In the genomic region with DNA sequence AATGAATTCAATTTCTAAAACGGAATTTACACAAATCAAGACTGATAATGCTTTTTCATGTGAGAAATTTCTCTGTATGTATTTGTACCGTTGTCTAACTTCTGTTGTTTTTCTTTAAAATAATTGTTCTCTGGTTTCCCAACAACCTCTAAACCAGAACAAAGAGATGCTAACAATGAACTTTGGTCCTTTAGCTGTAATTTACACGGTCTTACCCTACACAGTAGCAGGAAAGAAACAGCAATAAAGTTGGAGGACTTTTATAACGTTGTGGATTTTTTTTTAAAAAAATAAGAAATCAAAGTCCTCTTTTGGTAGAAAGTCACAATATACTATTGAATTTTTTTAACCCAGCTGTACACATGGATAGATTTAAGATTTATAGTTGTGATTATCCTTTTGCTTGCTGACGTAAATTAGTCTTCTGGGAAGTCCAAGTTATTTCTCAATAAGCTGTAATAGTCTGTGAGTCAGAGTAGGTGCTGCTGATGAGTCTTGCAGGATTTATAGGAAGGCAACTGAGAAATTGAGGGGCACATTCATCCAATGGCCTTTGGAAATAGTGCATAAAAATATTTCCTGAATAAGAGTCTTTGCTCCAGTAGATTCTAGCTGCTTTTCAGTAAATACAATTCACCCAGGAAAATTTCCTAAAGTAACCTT, we compare ENCODE assay signal across 10 cellular contexts.
DNase-seq lines count a peak whose midpoint lies in the region; ATAC-seq and TF ChIP-seq lines count a peak whose summit lies in the region.
"Had no signal": no experiment of that assay in that cellular context is flagged by ENCODE, and none has a peak within 500 bp of the region (broad histone marks: within the 10 kb centered on the region; RNA-seq: fewer than 3 reads in every experiment).

No MANE protein-coding gene starts in this region.

- H3K9me3 Mint-ChIP-seq in progenitor cell of endocrine pancreas (ENCODE audit: low read depth), result no peaks in the 10 kb centered on the region

- H3K79me2 ChIP-seq in ACC112 (ENCODE audit: control insufficient read depth, insufficient read depth, low read length, unreplicated experiment), result no peaks in the 10 kb centered on the region

- H3K4me3 Mint-ChIP-seq in progenitor cell of endocrine pancreas (ENCODE audit: low read depth), result no peak overlapping the region

- no peak overlapping the region for H3K27ac Mint-ChIP-seq in progenitor cell of endocrine pancreas

- H3K27me3 Mint-ChIP-seq in progenitor cell of endocrine pancreas, result no peaks in the 10 kb centered on the region

- H3K4me1 Mint-ChIP-seq in progenitor cell of endocrine pancreas (ENCODE audit: low read depth), result peaks cover 1% of the 10 kb centered on the region

- no peaks in the 10 kb centered on the region for H3K36me3 Mint-ChIP-seq in progenitor cell of endocrine pancreas (ENCODE audit: insufficient read depth)

- ATAC-seq in GM18858 (IDR thresholded peaks at IDR 0.05; ENCODE audit: unreplicated experiment) (no peak), Right ventricle myocardium inferior (no peak)

- H3K27ac ChIP-seq in ACC112 (ENCODE audit: low read depth, low read length), result peak overlapping the region; percentile 100
- H3K27ac ChIP-seq: BLaER1 had no signal

- peak overlapping the region; percentile 39 for H2AFZ ChIP-seq in ACC112 (ENCODE audit: low read length, unreplicated experiment)

- H3K27me3 ChIP-seq in ACC112 (ENCODE audit: insufficient read depth, low read length), result no peaks in the 10 kb centered on the region
- H3K27me3 ChIP-seq: BLaER1 had no signal

- no peaks in the 10 kb centered on the region for H3K36me3 ChIP-seq in ACC112 (ENCODE audit: insufficient read depth, low read length)
- H3K36me3 ChIP-seq: BLaER1 had no signal

- H3K4me3 ChIP-seq in ACC112 (ENCODE audit: low read depth, low read length), result peak overlapping the region; percentile 61
- H3K4me3 ChIP-seq: BLaER1 had no signal

- H3K4me1 ChIP-seq in ACC112 (ENCODE audit: control insufficient read depth, insufficient read depth, low read length, unreplicated experiment), result peaks cover 27% of the 10 kb centered on the region
- H3K4me1 ChIP-seq: BLaER1 had no signal

- TF ChIP-seq CTCF in progenitor cell of endocrine pancreas (IDR thresholded peaks at IDR 0.05; ENCODE audit: unreplicated experiment), result no peak

- intact Hi-C loops in Right ventricle myocardium inferior (cut with DNase I), result no loop called here

- DNase-seq in HT1080 (ENCODE audit: low read depth), result peak; percentile 77
- DNase-seq in astrocyte of the hippocampus (ENCODE audit: low read depth, low spot score), result peak; percentile 14
- DNase-seq in iris pigment epithelial cell (ENCODE audit: low read depth), result peak; percentile 97
- DNase-seq in progenitor cell of endocrine pancreas (ENCODE audit: low spot score, unreplicated experiment), result no peak
- no peak for DNase-seq in OCI-M1 (lab: John Stamatoyannopoulos, UW)
- no peak for DNase-seq in Right ventricle myocardium inferior (ENCODE audit: missing footprints)
- DNase-seq: anterior cingulate cortex had no signal

Comparison
In these comparisons a context has a peak if more than half of its experiments do, and no peak if none do; other contexts are left out.
1. DNase-seq: peak in HT1080 (single experiment), astrocyte of the hippocampus (single experiment) and iris pigment epithelial cell (single experiment); none in progenitor cell of endocrine pancreas (single experiment), OCI-M1 (single experiment) and Right ventricle myocardium inferior (single experiment).